In genomic region chr3:50604110-50604621, GRCh38 we compare ENCODE assay signal across 8 cellular contexts. TPM values are rescaled to one million over a fixed set of nuclear protein-coding genes. Genes with fewer than 3 reads are reported as not detected.
DNase-seq lines count a peak whose midpoint lies in the region; ATAC-seq and TF ChIP-seq lines count a peak whose summit lies in the region.
"Had no signal": no experiment of that assay in that cellular context is flagged by ENCODE, and none has a peak within 500 bp of the region (broad histone marks: within the 10 kb centered on the region; RNA-seq: fewer than 3 reads in every experiment).

No MANE protein-coding gene starts in this region.

- H3K27ac ChIP-seq in left ventricle myocardium inferior (replicated peaks) (peak overlapping the region; percentile 100), left lung (peak overlapping the region; percentile 94 to 98), upper lobe of left lung (peak overlapping the region; percentile 94 to 96 (median 95)), smooth muscle cell (ENCODE audit: low read depth) (no peak overlapping the region)

- no peak overlapping the region for H3K4me3 ChIP-seq in left ventricle myocardium inferior
- no peak overlapping the region for H3K4me3 ChIP-seq in left lung
- H3K4me3 ChIP-seq in upper lobe of left lung = no peak overlapping the region
- no peak overlapping the region for H3K4me3 ChIP-seq in smooth muscle cell

- H4K20me1 ChIP-seq in smooth muscle cell (ENCODE audit: low read depth) = peaks cover 8% of the 10 kb centered on the region

- no peaks in the 10 kb centered on the region for H3K27me3 ChIP-seq in left ventricle myocardium inferior (ENCODE audit: low read depth)
- no peaks in the 10 kb centered on the region for H3K27me3 ChIP-seq in left lung
- no peaks in the 10 kb centered on the region for H3K27me3 ChIP-seq in upper lobe of left lung
- no peaks in the 10 kb centered on the region for H3K27me3 ChIP-seq in smooth muscle cell (ENCODE audit: low read depth)
- H3K27me3 ChIP-seq: BE2C had no signal

- intact Hi-C loops in left ventricle myocardium inferior (cut with micrococcal nuclease) = no loop called here
- intact Hi-C loops in left ventricle myocardium superior (cut with micrococcal nuclease) = no loop called here
- intact Hi-C loops in left lung (cut with DNase I) = no loop called here
- intact Hi-C loops in posterior cingulate gyrus (cut with DNase I) = no loop called here

- TF ChIP-seq POLR2A in upper lobe of left lung (IDR thresholded peaks at IDR 0.05) = no peak

- TF ChIP-seq EP300 in upper lobe of left lung (IDR thresholded peaks at IDR 0.05) = no peak

- H2AFZ ChIP-seq in smooth muscle cell (ENCODE audit: low read depth) = no peak overlapping the region

- H3K36me3 ChIP-seq in left ventricle myocardium inferior = peaks cover 21% of the 10 kb centered on the region
- peaks cover 0 to 53% of the 10 kb centered on the region in 2 donors for H3K36me3 ChIP-seq in left lung
- peaks cover 0 to 52% (median 23%) of the 10 kb centered on the region in 4 donors for H3K36me3 ChIP-seq in upper lobe of left lung
- H3K36me3 ChIP-seq in smooth muscle cell (ENCODE audit: low read depth) = no peaks in the 10 kb centered on the region
- H3K36me3 ChIP-seq: BE2C had no signal

- no peaks in the 10 kb centered on the region for H3K79me2 ChIP-seq in smooth muscle cell (ENCODE audit: low read depth)

- TF ChIP-seq CTCF in left ventricle myocardium inferior (IDR thresholded peaks at IDR 0.05; ENCODE audit: borderline replicate concordance) = no peak
- no peak for TF ChIP-seq CTCF in left lung (IDR thresholded peaks at IDR 0.05)
- TF ChIP-seq CTCF in upper lobe of left lung (IDR thresholded peaks at IDR 0.05) = no peak
- no peak for TF ChIP-seq CTCF in smooth muscle cell (IDR thresholded peaks at IDR 0.05; ENCODE audit: borderline replicate concordance, insufficient read depth, poor library complexity, severe bottlenecking)

- no peak for ATAC-seq in left ventricle myocardium superior
- ATAC-seq in left lung = no peak
- ATAC-seq in upper lobe of left lung (ENCODE audit: low FRiP score in 2 of 2) = no peak

- H3K4me2 ChIP-seq in smooth muscle cell = no peak overlapping the region

- H3K9me3 ChIP-seq in left ventricle myocardium inferior (replicated peaks) (no peaks in the 10 kb centered on the region), left lung (no peaks in the 10 kb centered on the region), upper lobe of left lung (no peaks in the 10 kb centered on the region), smooth muscle cell (replicated peaks; ENCODE audit: low read depth) (no peaks in the 10 kb centered on the region)
- H3K9me3 ChIP-seq: BE2C had no signal

- H3K4me1 ChIP-seq in left ventricle myocardium inferior (peaks cover 100% of the 10 kb centered on the region), left lung (peaks cover 50 to 100% of the 10 kb centered on the region in 2 donors), upper lobe of left lung (peaks cover 77 to 100% (median 98%) of the 10 kb centered on the region in 4 donors), smooth muscle cell (ENCODE audit: low read depth) (peaks cover 12% of the 10 kb centered on the region)

- DNase-seq in left ventricle myocardium inferior = no peak
- DNase-seq in left ventricle myocardium superior = no peak
- no peak for DNase-seq in left lung
- no peak for DNase-seq in upper lobe of left lung
- no peak for DNase-seq in smooth muscle cell (lab: John Stamatoyannopoulos, UW; ENCODE audit: unreplicated experiment)
- DNase-seq in posterior cingulate gyrus = no peak
- DNase-seq: BE2C had no signal

- peaks cover 6% of the 10 kb centered on the region for H3F3A ChIP-seq in smooth muscle cell (ENCODE audit: low read depth)

- H3K9ac ChIP-seq in smooth muscle cell (ENCODE audit: low read depth) = no peak overlapping the region

- 89 to 92% methylated on average over 5 of the region's 5 CpGs for WGBS in upper lobe of left lung, 2 donors
- 93% methylated on average over 5 of the region's 5 CpGs for WGBS in smooth muscle cell (ENCODE audit: low lambda C conversion rate)

RNA-seq across cellular contexts. Expression of gene CISH, which starts 7.4 kb away (rescaled TPM):
- total RNA-seq in left ventricle myocardium inferior (16.6 TPM), left ventricle myocardium superior (10.2 TPM), left lung (10 to 100 TPM; 42.5 to 55.2 TPM), upper lobe of left lung (10 to 100 TPM; 35.8 to 66.9 (median 43.1) TPM), smooth muscle cell (1.8 and 3.0 TPM in 2 replicates)
- 12.4 and 15.9 TPM in 2 replicates for polyA plus RNA-seq in smooth muscle cell
- polyA plus RNA-seq: neural cell had no signal

RNA-seq across cellular contexts. Expression of gene MAPKAPK3, which starts 12.8 kb away (rescaled TPM):
- 359 TPM for total RNA-seq in left ventricle myocardium inferior
- 473 TPM for total RNA-seq in left ventricle myocardium superior
- 100 to 1,000 TPM in 1 of 2 donors, 10 to 100 TPM in 1; 98.6 to 118 TPM for total RNA-seq in left lung
- total RNA-seq in upper lobe of left lung = 100 to 1,000 TPM in 1 of 6 donors, 10 to 100 TPM in 5; 30.2 to 102 (median 70.1) TPM
- total RNA-seq in smooth muscle cell = 17.1 and 20.2 TPM in 2 replicates
- polyA plus RNA-seq in smooth muscle cell = 18.7 and 23.7 TPM in 2 replicates

RNA-seq across cellular contexts. Expression of gene HEMK1, which starts 34.8 kb away (rescaled TPM):
- 16.1 TPM for total RNA-seq in left ventricle myocardium inferior
- total RNA-seq in left ventricle myocardium superior = 15.3 TPM
- total RNA-seq in left lung = 10 to 100 TPM; 24.0 to 27.6 TPM
- 10 to 100 TPM in 3 of 6 donors, 1 to 10 TPM in 3; 5.0 to 25.3 (median 9.6) TPM for total RNA-seq in upper lobe of left lung
- total RNA-seq in smooth muscle cell = 6.5 and 15.3 TPM in 2 replicates
- 26.4 and 28.3 TPM in 2 replicates for polyA plus RNA-seq in smooth muscle cell

RNA-seq across cellular contexts. Expression of gene C3orf18, which starts 36.6 kb away (rescaled TPM):
- total RNA-seq in left ventricle myocardium inferior = 57.2 TPM
- total RNA-seq in left ventricle myocardium superior = 51.0 TPM
- total RNA-seq in left lung = 1 to 10 TPM; 6.2 to 6.6 TPM
- total RNA-seq in upper lobe of left lung = 1 to 10 TPM; 4.7 to 7.5 (median 5.7) TPM
- total RNA-seq in smooth muscle cell = 6.6 and 8.7 TPM in 2 replicates
- 18.9 and 20.0 TPM in 2 replicates for polyA plus RNA-seq in smooth muscle cell
